ENCODE assay signal across 7 cellular contexts in genomic region chr19:49496574-49497008, GRCh38. TPM values are rescaled to one million over a fixed set of nuclear protein-coding genes. Genes with fewer than 3 reads are reported as not detected.
DNase-seq lines count a peak whose midpoint lies in the region; ATAC-seq and TF ChIP-seq lines count a peak whose summit lies in the region.

No MANE protein-coding gene starts in this region.

- H3K9me3 Mint-ChIP-seq in activated T-helper 17 cell treated with anti-CD3 and anti-CD28 coated beads, Interleukin-2, amount 50 U/mL, for 72 hours, result no peaks in the 10 kb centered on the region
- no peaks in the 10 kb centered on the region for H3K9me3 Mint-ChIP-seq in stimulated activated naive B cell treated with anti-CD40 and anti-IgM and Interleukin-4, amounts not matched to agents 10 μg/mL and 1 μg/mL and 100 μg/mL, for 72 hours

- H3K4me3 Mint-ChIP-seq in activated T-helper 17 cell treated with anti-CD3 and anti-CD28 coated beads, Interleukin-2, amount 50 U/mL, for 72 hours, result peak overlapping the region; percentile 91
- peak overlapping the region; percentile 98 to 100 for H3K4me3 Mint-ChIP-seq in stimulated activated naive B cell treated with anti-CD40 and anti-IgM and Interleukin-4, amounts not matched to agents 10 μg/mL and 1 μg/mL and 100 μg/mL, for 72 hours

- H3K4me1 Mint-ChIP-seq in activated T-helper 17 cell treated with anti-CD3 and anti-CD28 coated beads, Interleukin-2, amount 50 U/mL, for 72 hours, result peaks cover 11% of the 10 kb centered on the region
- peaks cover 38 to 50% of the 10 kb centered on the region in 2 donors for H3K4me1 Mint-ChIP-seq in stimulated activated naive B cell treated with anti-CD40 and anti-IgM and Interleukin-4, amounts not matched to agents 10 μg/mL and 1 μg/mL and 100 μg/mL, for 72 hours

- no peak for ATAC-seq in activated T-helper 17 cell treated with anti-CD3 and anti-CD28 coated beads, Interleukin-2, amount 50 U/mL, for 72 hours (replicated peaks)
- ATAC-seq in stimulated activated naive B cell treated with anti-CD40 and anti-IgM and Interleukin-4, amounts not matched to agents 10 μg/mL and 1 μg/mL and 100 μg/mL, for 72 hours (replicated peaks), result no peak
- ATAC-seq in HG03135 (IDR thresholded peaks at IDR 0.05; ENCODE audit: unreplicated experiment) (no peak), GM19328 (IDR thresholded peaks at IDR 0.05; ENCODE audit: unreplicated experiment) (no peak)

- DNase-seq in HL-60 (ENCODE audit: low read depth in 1 of 2, low spot score in 1 of 2) (no peak), DMS153 treated with DMSO at 0.1 percent for 48 hours (lab: John Stamatoyannopoulos, UW; ENCODE audit: unreplicated experiment) (no peak)
- no peak for DNase-seq in stimulated activated naive B cell treated with anti-CD40 and anti-IgM and Interleukin-4, amounts not matched to agents 10 μg/mL and 1 μg/mL and 100 μg/mL, for 72 hours

- H3K4me3 ChIP-seq in HL-60 (replicated peaks; ENCODE audit: insufficient read depth, low read length), result peak overlapping the region; percentile 81
- peak overlapping the region; percentile 83 for H3K4me3 ChIP-seq in iPS-15b (ENCODE audit: low read depth, low read length)

- H3K9me3 ChIP-seq in iPS-15b (ENCODE audit: control insufficient read depth, insufficient read depth, low read length), result no peaks in the 10 kb centered on the region

- H3K4me1 ChIP-seq in iPS-15b (ENCODE audit: control insufficient read depth, insufficient read depth, low read length), result peaks cover 15% of the 10 kb centered on the region

- H3K27me3 ChIP-seq in HL-60 (ENCODE audit: insufficient read depth, poor library complexity, severe bottlenecking) (no peaks in the 10 kb centered on the region), iPS-15b (ENCODE audit: control insufficient read depth, insufficient read depth, low read length) (no peaks in the 10 kb centered on the region)

- H3K27ac ChIP-seq in HL-60 (replicated peaks), result peak overlapping the region; percentile 92

- H3K36me3 ChIP-seq in iPS-15b (ENCODE audit: control insufficient read depth, insufficient read depth, low read length), result peaks cover 39% of the 10 kb centered on the region

- peak overlapping the region; percentile 99 for H3K9ac ChIP-seq in iPS-15b (ENCODE audit: low read depth, low read length)

- peaks cover 71% of the 10 kb centered on the region for H3K36me3 Mint-ChIP-seq in activated T-helper 17 cell treated with anti-CD3 and anti-CD28 coated beads, Interleukin-2, amount 50 U/mL, for 72 hours (ENCODE audit: low read depth)
- H3K36me3 Mint-ChIP-seq in stimulated activated naive B cell treated with anti-CD40 and anti-IgM and Interleukin-4, amounts not matched to agents 10 μg/mL and 1 μg/mL and 100 μg/mL, for 72 hours, result peaks cover 60 to 68% of the 10 kb centered on the region in 2 donors

- TF ChIP-seq CTCF in HL-60 (IDR thresholded peaks at IDR 0.05; ENCODE audit: insufficient read depth, low read length), result no peak

- no peaks in the 10 kb centered on the region for H3K27me3 Mint-ChIP-seq in activated T-helper 17 cell treated with anti-CD3 and anti-CD28 coated beads, Interleukin-2, amount 50 U/mL, for 72 hours
- no peaks in the 10 kb centered on the region for H3K27me3 Mint-ChIP-seq in stimulated activated naive B cell treated with anti-CD40 and anti-IgM and Interleukin-4, amounts not matched to agents 10 μg/mL and 1 μg/mL and 100 μg/mL, for 72 hours

- peak overlapping the region; percentile 92 for H3K27ac Mint-ChIP-seq in activated T-helper 17 cell treated with anti-CD3 and anti-CD28 coated beads, Interleukin-2, amount 50 U/mL, for 72 hours
- peak overlapping the region; percentile 100 for H3K27ac Mint-ChIP-seq in stimulated activated naive B cell treated with anti-CD40 and anti-IgM and Interleukin-4, amounts not matched to agents 10 μg/mL and 1 μg/mL and 100 μg/mL, for 72 hours

RNA-seq across cellular contexts. Expression of gene RPS11, which starts 0.4 kb away (rescaled TPM):
- 1,000 to 10,000 TPM; 2,381 to 3,085 TPM for total RNA-seq in activated T-helper 17 cell treated with anti-CD3 and anti-CD28 coated beads, Interleukin-2, amount 50 U/mL, for 72 hours

RNA-seq across cellular contexts. Expression of gene RPL13A, which starts 9.2 kb away (rescaled TPM):
- total RNA-seq in activated T-helper 17 cell treated with anti-CD3 and anti-CD28 coated beads, Interleukin-2, amount 50 U/mL, for 72 hours, result 1,000 to 10,000 TPM; 3,905 to 4,763 TPM

RNA-seq across cellular contexts. Expression of gene FCGRT, which starts 15.9 kb away (rescaled TPM):
- 10 to 100 TPM; 11.1 to 15.8 TPM for total RNA-seq in activated T-helper 17 cell treated with anti-CD3 and anti-CD28 coated beads, Interleukin-2, amount 50 U/mL, for 72 hours

RNA-seq across cellular contexts. Expression of gene FLT3LG, which starts 22.6 kb away (rescaled TPM):
- total RNA-seq in activated T-helper 17 cell treated with anti-CD3 and anti-CD28 coated beads, Interleukin-2, amount 50 U/mL, for 72 hours, result 10 to 100 TPM; 77.2 to 92.8 TPM

RNA-seq across cellular contexts. Expression of gene RCN3, which starts 31.2 kb away (rescaled TPM):
- total RNA-seq in activated T-helper 17 cell treated with anti-CD3 and anti-CD28 coated beads, Interleukin-2, amount 50 U/mL, for 72 hours, result 10 to 100 TPM in 1 of 2 donors, 1 to 10 TPM in 1; 1.2 to 11.8 TPM
